Comparison of ENCODE assay signal across 1 cellular context in genomic region chr1:160615660-160616059, GRCh38.
TF ChIP-seq lines count a peak whose summit lies in the region.

No MANE protein-coding gene starts in this region.

TF ChIP-seq in K562, 482 proteins besides CTCF, POLR2A, EP300 and RAD21:
- TF ChIP-seq ARID1B (IDR thresholded peaks at IDR 0.05), result no peak
